22 cellular contexts compared by ENCODE assay signal in genomic region chr3:7607669-7608068, GRCh38.
"Had no signal": no experiment of that assay in that cellular context is flagged by ENCODE, and none has a peak within 500 bp of the region (broad histone marks: within the 10 kb centered on the region; RNA-seq: fewer than 3 reads in every experiment).

No MANE protein-coding gene starts in this region.

- H3K9me3 Mint-ChIP-seq: activated naive CD4-positive, alpha-beta T cell treated with anti-CD3 and anti-CD28 coated beads, Interleukin-2, amount 50 U/mL, for 24 hours; endodermal cell; mesothelial cell of epicardium had no signal

- H3K36me3 ChIP-seq: cardiac muscle cell, esophagus squamous epithelium, gastroesophageal sphincter, spleen, upper lobe of left lung had no signal

- ATAC-seq: body of pancreas; gastroesophageal sphincter; left ventricle myocardium superior; natural killer cell treated with Interleukin-12 subunit alpha and Interleukin-12 subunit beta and Interleukin-15 and Interleukin-18, amount 100 ng/mL, for 72 hours had no signal

- H3K4me1 ChIP-seq: body of pancreas, esophagus squamous epithelium, gastroesophageal sphincter, spleen, upper lobe of left lung had no signal

- H3K27me3 ChIP-seq: body of pancreas, cardiac muscle cell, esophagus squamous epithelium, gastroesophageal sphincter, spleen, upper lobe of left lung had no signal

- H3K4me3 Mint-ChIP-seq: activated naive CD4-positive, alpha-beta T cell treated with anti-CD3 and anti-CD28 coated beads, Interleukin-2, amount 50 U/mL, for 24 hours; endodermal cell; mesothelial cell of epicardium; natural killer cell treated with Interleukin-12 subunit alpha and Interleukin-12 subunit beta and Interleukin-15 and Interleukin-18, amount 100 ng/mL, for 72 hours had no signal

- H3K27ac Mint-ChIP-seq: activated naive CD4-positive, alpha-beta T cell treated with anti-CD3 and anti-CD28 coated beads, Interleukin-2, amount 50 U/mL, for 24 hours; endodermal cell; mesothelial cell of epicardium; natural killer cell treated with Interleukin-12 subunit alpha and Interleukin-12 subunit beta and Interleukin-15 and Interleukin-18, amount 100 ng/mL, for 72 hours; progenitor cell of endocrine pancreas had no signal

- H3K27me3 Mint-ChIP-seq: activated naive CD4-positive, alpha-beta T cell treated with anti-CD3 and anti-CD28 coated beads, Interleukin-2, amount 50 U/mL, for 24 hours had no signal

- H3K9me3 ChIP-seq: body of pancreas, esophagus squamous epithelium, gastroesophageal sphincter, spleen, upper lobe of left lung had no signal

- H3K27ac ChIP-seq: body of pancreas, cardiac muscle cell, esophagus squamous epithelium, gastroesophageal sphincter, upper lobe of left lung had no signal

- H3K36me3 Mint-ChIP-seq: activated naive CD4-positive, alpha-beta T cell treated with anti-CD3 and anti-CD28 coated beads, Interleukin-2, amount 50 U/mL, for 24 hours; mesothelial cell of epicardium; natural killer cell treated with Interleukin-12 subunit alpha and Interleukin-12 subunit beta and Interleukin-15 and Interleukin-18, amount 100 ng/mL, for 72 hours had no signal

- DNase-seq: activated gamma-delta T cell treated with Interleukin-2 at 50 U/mL for 16 hours; activated T-cell treated with anti-CD3 and anti-CD28 coated beads, Interleukin-2, amount 50 U/mL, for 1 hour; anterior cingulate cortex; body of pancreas; cortex of kidney; endodermal cell; esophagus squamous epithelium; head of caudate nucleus; hypothalamus; left ventricle myocardium superior; mammary epithelial cell; retina; spleen; stimulated activated CD4-positive, alpha-beta T cell treated with anti-CD3 and anti-CD28 coated beads, Interleukin-4, amount 100 ng/mL, for 1 hour; stimulated activated naive CD4-positive, alpha-beta T cell treated with Interleukin-2 at 50 U/mL for 16 hours; upper lobe of left lung had no signal

- H3K4me1 Mint-ChIP-seq: endodermal cell, mesothelial cell of epicardium had no signal

- H3K4me3 ChIP-seq: body of pancreas, cardiac muscle cell, esophagus squamous epithelium, gastroesophageal sphincter, spleen, upper lobe of left lung had no signal
